15 cellular contexts compared by ENCODE assay signal in genomic region chr2:239026711-239027430, GRCh38.
DNase-seq lines count a peak whose midpoint lies in the region; ATAC-seq and TF ChIP-seq lines count a peak whose summit lies in the region.
"Had no signal": no experiment of that assay in that cellular context is flagged by ENCODE, and none has a peak within 500 bp of the region (broad histone marks: within the 10 kb centered on the region; RNA-seq: fewer than 3 reads in every experiment).

No MANE protein-coding gene starts in this region.

- H3K27ac Mint-ChIP-seq in activated CD8-positive, alpha-beta memory T cell treated with anti-CD3 and anti-CD28 coated beads, Interleukin-2, amount 10 ng/mL, durations not matched to agents 7 days and 5 days, result no peak overlapping the region
- H3K27ac Mint-ChIP-seq: nephron progenitor cell had no signal

- H3K27ac ChIP-seq in RWPE2 (ENCODE audit: poor library complexity, severe bottlenecking) (no peak overlapping the region), sigmoid colon (no peak overlapping the region), gastrocnemius medialis (no peak overlapping the region)
- H3K27ac ChIP-seq: Peyer's patch had no signal

- H3K36me3 Mint-ChIP-seq in activated CD8-positive, alpha-beta memory T cell treated with anti-CD3 and anti-CD28 coated beads, Interleukin-2, amount 10 ng/mL, durations not matched to agents 7 days and 5 days, result no peaks in the 10 kb centered on the region

- no peaks in the 10 kb centered on the region for H3K9me3 Mint-ChIP-seq in activated CD8-positive, alpha-beta memory T cell treated with anti-CD3 and anti-CD28 coated beads, Interleukin-2, amount 10 ng/mL, durations not matched to agents 7 days and 5 days (ENCODE audit: low read depth)
- H3K9me3 Mint-ChIP-seq: central memory CD8-positive, alpha-beta T cell had no signal

- CTCF ChIA-PET in activated CD8-positive, alpha-beta memory T cell treated with anti-CD3 and anti-CD28 coated beads, Interleukin-2, amount 10 ng/mL, durations not matched to agents 7 days and 5 days (lab: Charles Lee), result no interaction called here

- TF ChIP-seq POLR2A in sigmoid colon (IDR thresholded peaks at IDR 0.05) (no peak), gastrocnemius medialis (IDR thresholded peaks at IDR 0.05) (no peak)

- H3K4me3 ChIP-seq in RWPE2 (ENCODE audit: severe bottlenecking) (no peak overlapping the region), sigmoid colon (no peak overlapping the region), gastrocnemius medialis (no peak overlapping the region)
- H3K4me3 ChIP-seq: Peyer's patch had no signal

- H3K27me3 ChIP-seq in RWPE2 (ENCODE audit: insufficient read depth, poor library complexity, severe bottlenecking) (peaks cover 19% of the 10 kb centered on the region), sigmoid colon (no peaks in the 10 kb centered on the region), gastrocnemius medialis (peaks cover 0 to 11% (median 1%) of the 10 kb centered on the region in 3 donors)
- H3K27me3 ChIP-seq: Peyer's patch had no signal

- in situ Hi-C loops in gastrocnemius medialis (cut with MboI; ENCODE audit: low sequenced_read_pairs in 4 of 4), result loop anchor here in 3 of 4 donors (25.0 kb wide), 3 partner anchors 860 to 1110 kb away; partner anchors contain the start of genes COPS9 (in 1 of the 3) and OTOS (in 1 of the 3)

- TF ChIP-seq EP300 in sigmoid colon (IDR thresholded peaks at IDR 0.05), result no peak

- peaks cover 17% of the 10 kb centered on the region for H3K27me3 Mint-ChIP-seq in activated CD8-positive, alpha-beta memory T cell treated with anti-CD3 and anti-CD28 coated beads, Interleukin-2, amount 10 ng/mL, durations not matched to agents 7 days and 5 days

- 58 to 75% methylated on average over 25 of the region's 25 CpGs for WGBS in sigmoid colon, 2 donors

- DNase-seq in activated CD8-positive, alpha-beta memory T cell treated with anti-CD3 and anti-CD28 coated beads, Interleukin-2, amount 50 U/mL, for 4 hours, result peak; percentile 6
- no peak for DNase-seq in activated CD8-positive, alpha-beta memory T cell treated with anti-CD3 and anti-CD28 coated beads, Interleukin-2, amount 10 ng/mL, durations not matched to agents 7 days and 5 days
- DNase-seq in RWPE2 (ENCODE audit: low spot score), result peak; percentile 42
- DNase-seq in iPS-NIHi11 (ENCODE audit: low spot score), result peak; percentile 59
- peak; percentile 62 for DNase-seq in sigmoid colon
- DNase-seq in gastrocnemius medialis, result no peak
- no peak for DNase-seq in stimulated activated CD4-positive, alpha-beta T cell treated with anti-CD3 and anti-CD28 coated beads, Interleukin-4, amount 100 ng/mL, for 1 hour
- DNase-seq: activated naive CD4-positive, alpha-beta T cell treated with Interleukin-2 at 50 U/mL for 16 hours; NCI-H1436; NCI-H2227 treated with DMSO at 0.1 percent for 48 hours; nephron progenitor cell; SW 1271 had no signal

- intact Hi-C loops in sigmoid colon (cut with DNase I) (no loop called here), gastrocnemius medialis (cut with DNase I; ENCODE audit: low total_unique reads) (no loop called here)

- H3K4me3 Mint-ChIP-seq in activated CD8-positive, alpha-beta memory T cell treated with anti-CD3 and anti-CD28 coated beads, Interleukin-2, amount 10 ng/mL, durations not matched to agents 7 days and 5 days, result no peak overlapping the region
- H3K4me3 Mint-ChIP-seq: central memory CD8-positive, alpha-beta T cell; nephron progenitor cell had no signal

- H3K9me3 ChIP-seq in RWPE2 (ENCODE audit: severe bottlenecking) (no peaks in the 10 kb centered on the region), sigmoid colon (no peaks in the 10 kb centered on the region), gastrocnemius medialis (no peaks in the 10 kb centered on the region)
- H3K9me3 ChIP-seq: Peyer's patch had no signal

- H3K36me3 ChIP-seq in RWPE2 (ENCODE audit: low read depth), result no peaks in the 10 kb centered on the region
- H3K36me3 ChIP-seq in sigmoid colon, result no peaks in the 10 kb centered on the region
- H3K36me3 ChIP-seq in gastrocnemius medialis, result no peaks in the 10 kb centered on the region
- H3K36me3 ChIP-seq: Peyer's patch had no signal

- no peak for ATAC-seq in activated CD8-positive, alpha-beta memory T cell treated with anti-CD3 and anti-CD28 coated beads, Interleukin-2, amount 10 ng/mL, durations not matched to agents 7 days and 5 days
- ATAC-seq in RWPE2 (ENCODE audit: low read depth), result no peak; the same call in 2 of the 3 replicates
- ATAC-seq in gastrocnemius medialis, result no peak
- ATAC-seq in HG02840 (IDR thresholded peaks at IDR 0.05; ENCODE audit: low FRiP score, unreplicated experiment), result no peak

- no peaks in the 10 kb centered on the region for H3K4me1 ChIP-seq in RWPE2 (ENCODE audit: insufficient read depth, poor library complexity, severe bottlenecking)
- peaks cover 0 to 12% (median 2%) of the 10 kb centered on the region in 4 donors for H3K4me1 ChIP-seq in sigmoid colon
- no peaks in the 10 kb centered on the region for H3K4me1 ChIP-seq in gastrocnemius medialis
- H3K4me1 ChIP-seq: Peyer's patch had no signal

- TF ChIP-seq CTCF in RWPE2 (IDR thresholded peaks at IDR 0.05; ENCODE audit: poor library complexity, severe bottlenecking) (no peak), sigmoid colon (IDR thresholded peaks at IDR 0.05) (no peak), gastrocnemius medialis (IDR thresholded peaks at IDR 0.05 in 4 of 5, conservative IDR thresholded peaks at IDR 0.05 in 1 of 5) (no peak)

- H3K4me1 Mint-ChIP-seq in activated CD8-positive, alpha-beta memory T cell treated with anti-CD3 and anti-CD28 coated beads, Interleukin-2, amount 10 ng/mL, durations not matched to agents 7 days and 5 days, result no peaks in the 10 kb centered on the region
- H3K4me1 Mint-ChIP-seq: central memory CD8-positive, alpha-beta T cell had no signal

Comparison
In these comparisons a context has a peak if more than half of its experiments do, and no peak if none do; other contexts are left out.
1. DNase-seq: peak in activated CD8-positive, alpha-beta memory T cell treated with anti-CD3 and anti-CD28 coated beads, Interleukin-2, amount 50 U/mL, for 4 hours (single experiment), RWPE2 (single experiment), iPS-NIHi11 (single experiment) and sigmoid colon (single experiment); none in activated CD8-positive, alpha-beta memory T cell treated with anti-CD3 and anti-CD28 coated beads, Interleukin-2, amount 10 ng/mL, durations not matched to agents 7 days and 5 days (single experiment), gastrocnemius medialis (0 of 2) and stimulated activated CD4-positive, alpha-beta T cell treated with anti-CD3 and anti-CD28 coated beads, Interleukin-4, amount 100 ng/mL, for 1 hour (single experiment).